In genomic region chr19:46621191-46622117, GRCh38 we compare ENCODE assay signal across 1 cellular context.
TF ChIP-seq lines count a peak whose summit lies in the region.

No MANE protein-coding gene starts in this region.

TF ChIP-seq in H1, 55 proteins besides CTCF, POLR2A, EP300 and RAD21:
- TF ChIP-seq CBX5 (IDR thresholded peaks at IDR 0.05; ENCODE audit: low read depth, low read length) (no peak), RFX5 (IDR thresholded peaks at IDR 0.05; ENCODE audit: borderline replicate concordance, low read depth, low read length) (no peak), CREB1 (IDR thresholded peaks at IDR 0.05) (no peak), SIX5 (IDR thresholded peaks at IDR 0.05; ENCODE audit: low read depth, low read length) (no peak), SP1 (IDR thresholded peaks at IDR 0.05; ENCODE audit: low read depth, low read length) (no peak), SRF (IDR thresholded peaks at IDR 0.05; ENCODE audit: low read depth, low read length) (no peak), JUN (IDR thresholded peaks at IDR 0.05; ENCODE audit: low read depth, low read length) (no peak), TAF1 (IDR thresholded peaks at IDR 0.05; ENCODE audit: low read depth, low read length) (no peak)
